ENCODE assay signal across 18 cellular contexts in genomic region chr10:21402606-21403083, GRCh38.
A peak's percentile ranks its signal among the peaks of the same experiment; 100 is the strongest.
DNase-seq lines count a peak whose midpoint lies in the region; ATAC-seq, FAIRE-seq and TF ChIP-seq lines count a peak whose summit lies in the region.
"Had no signal": no experiment of that assay in that cellular context is flagged by ENCODE, and none has a peak within 500 bp of the region (broad histone marks: within the 10 kb centered on the region; RNA-seq: fewer than 3 reads in every experiment).

No MANE protein-coding gene starts in this region.

- WGBS in lower leg skin, 2 donors = 30 to 33% methylated on average over 4 of the region's 4 CpGs

- TF ChIP-seq EP300 in Ishikawa (IDR thresholded peaks at IDR 0.05; ENCODE audit: borderline replicate concordance) = no peak

- H4K20me1 ChIP-seq in Karpas-422 (ENCODE audit: insufficient read depth, low read depth, low read length) = no peaks in the 10 kb centered on the region

- intact Hi-C loops in left lung (cut with DNase I) (no loop called here), lower leg skin (cut with DNase I; ENCODE audit: low total_unique reads) (no loop called here)

- H3K9me3 ChIP-seq in left lung = no peaks in the 10 kb centered on the region
- no peaks in the 10 kb centered on the region for H3K9me3 ChIP-seq in Karpas-422 (ENCODE audit: low read length)

- H3K79me2 ChIP-seq in Karpas-422 (ENCODE audit: low read length) = no peaks in the 10 kb centered on the region

- H3K27me3 ChIP-seq in bronchial epithelial cell (ENCODE audit: control insufficient read depth, insufficient read depth, low read length) (no peaks in the 10 kb centered on the region), left lung (no peaks in the 10 kb centered on the region), Karpas-422 (ENCODE audit: low read length) (no peaks in the 10 kb centered on the region)
- H3K27me3 ChIP-seq: foreskin keratinocyte had no signal

- H3K4me3 ChIP-seq in bronchial epithelial cell (ENCODE audit: low read depth, low read length) (no peak overlapping the region), left lung (no peak overlapping the region), lower leg skin (ENCODE audit: low read depth, poor library complexity, severe bottlenecking) (no peak overlapping the region), Karpas-422 (ENCODE audit: low read length) (no peak overlapping the region)

- TF ChIP-seq POLR2A in lower leg skin (IDR thresholded peaks at IDR 0.05) = no peak

- H3K4me1 ChIP-seq in left lung = no peaks in the 10 kb centered on the region
- no peaks in the 10 kb centered on the region; the same call in 1 of the 2 replicates for H3K4me1 ChIP-seq in Karpas-422 (ENCODE audit: low read length)

- H3K9ac ChIP-seq in Karpas-422 (ENCODE audit: low read length) = no peak overlapping the region
- H3K9ac ChIP-seq: KMS-11 had no signal

- ATAC-seq in left lung = peak; percentile 72
- ATAC-seq: activated T-cell treated with anti-CD3 and anti-CD28 coated beads, Interleukin-2, amount 50 U/mL, for 72 hours; foreskin keratinocyte; stimulated activated naive B cell treated with anti-CD40 and anti-IgM and Interleukin-4, amounts not matched to agents 10 μg/mL and 1 μg/mL and 100 μg/mL, for 72 hours had no signal

- H2AFZ ChIP-seq in Karpas-422 (ENCODE audit: low read length) = no peak overlapping the region

- DNase-seq in bronchial epithelial cell (ENCODE audit: low read depth) (peak; percentile 29), left lung (no peak), lower leg skin (ENCODE audit: low spot score in 2 of 2) (no peak), mucosa of gallbladder (ENCODE audit: low spot score) (no peak), Karpas-422 (no peak), HuH-7.5 (ENCODE audit: low spot score) (no peak)
- DNase-seq: activated B cell treated with CpG ODN at 0.5 μM for 24 hours; activated T-cell treated with anti-CD3 and anti-CD28 coated beads, Interleukin-2, amount 50 U/mL, for 72 hours; CD4-positive, alpha-beta T cell; HCEC 1CT; NCI-H446 treated with DMSO at 0.1 percent for 48 hours; nucleus accumbens; SIG-M5; stimulated activated naive B cell treated with anti-CD40 and anti-IgM and Interleukin-4, amounts not matched to agents 10 μg/mL and 1 μg/mL and 100 μg/mL, for 72 hours had no signal

- H3K9me2 ChIP-seq in Karpas-422 (replicated peaks; ENCODE audit: insufficient read depth, low read length) = no peaks in the 10 kb centered on the region

- TF ChIP-seq RAD21 in Ishikawa (IDR thresholded peaks at IDR 0.05; ENCODE audit: low read depth) = no peak

- FAIRE-seq in bronchial epithelial cell (lab: Jason Lieb, UNC) = no peak

- H3K36me3 ChIP-seq in bronchial epithelial cell (ENCODE audit: control insufficient read depth, insufficient read depth, low read length) (no peaks in the 10 kb centered on the region), left lung (no peaks in the 10 kb centered on the region), Karpas-422 (ENCODE audit: insufficient read depth, low read length) (no peaks in the 10 kb centered on the region)

- H3K27ac ChIP-seq in C4-2B (peak overlapping the region; percentile 29), left lung (no peak overlapping the region), Karpas-422 (ENCODE audit: low read length) (no peak overlapping the region)
- H3K27ac ChIP-seq: foreskin keratinocyte, KMS-11 had no signal

- no peak overlapping the region for H3K4me2 ChIP-seq in Karpas-422 (ENCODE audit: low read depth, low read length, poor library complexity, severe bottlenecking)
- H3K4me2 ChIP-seq: KMS-11 had no signal

- TF ChIP-seq CTCF in C4-2B (conservative IDR thresholded peaks at IDR 0.05) (no peak), bronchial epithelial cell (IDR thresholded peaks at IDR 0.05; ENCODE audit: insufficient read depth, low read length, severe bottlenecking) (no peak), left lung (IDR thresholded peaks at IDR 0.05) (no peak), lower leg skin (IDR thresholded peaks at IDR 0.05) (no peak)

TF ChIP-seq in Ishikawa, 13 proteins besides CTCF, POLR2A, EP300 and RAD21:
- TF ChIP-seq TEAD4 (IDR thresholded peaks at IDR 0.05) = 0 out of 2 replicates have a peak, but pooled peaks have one; percentile 11
- TF ChIP-seq CEBPB (IDR thresholded peaks at IDR 0.05) = no peak
- TF ChIP-seq TAF1 (IDR thresholded peaks at IDR 0.05; ENCODE audit: low read depth) = no peak
- no peak for TF ChIP-seq MAX (IDR thresholded peaks at IDR 0.05)
- no peak for TF ChIP-seq ZBTB7A (IDR thresholded peaks at IDR 0.05; ENCODE audit: low read depth)
- TF ChIP-seq FOXM1 (IDR thresholded peaks at IDR 0.05; ENCODE audit: borderline replicate concordance, low read depth) = no peak
- no peak for TF ChIP-seq YY1 (IDR thresholded peaks at IDR 0.05; ENCODE audit: low read depth)
- 0 out of 2 replicates have a peak, but pooled peaks have one; percentile 23 for TF ChIP-seq USF1 (IDR thresholded peaks at IDR 0.05)
- TF ChIP-seq EGR1 (IDR thresholded peaks at IDR 0.05) = no peak
- no peak; the same call in 1 of the 2 replicates for TF ChIP-seq NFIC (IDR thresholded peaks at IDR 0.05)
- no peak for TF ChIP-seq CREB1 (IDR thresholded peaks at IDR 0.05; ENCODE audit: low read depth)
- TF ChIP-seq REST (IDR thresholded peaks at IDR 0.05; ENCODE audit: low read depth) = no peak
- no peak for TF ChIP-seq TCF12 (IDR thresholded peaks at IDR 0.05; ENCODE audit: low read depth)
